25 cellular contexts compared by ENCODE assay signal in the genomic region with DNA sequence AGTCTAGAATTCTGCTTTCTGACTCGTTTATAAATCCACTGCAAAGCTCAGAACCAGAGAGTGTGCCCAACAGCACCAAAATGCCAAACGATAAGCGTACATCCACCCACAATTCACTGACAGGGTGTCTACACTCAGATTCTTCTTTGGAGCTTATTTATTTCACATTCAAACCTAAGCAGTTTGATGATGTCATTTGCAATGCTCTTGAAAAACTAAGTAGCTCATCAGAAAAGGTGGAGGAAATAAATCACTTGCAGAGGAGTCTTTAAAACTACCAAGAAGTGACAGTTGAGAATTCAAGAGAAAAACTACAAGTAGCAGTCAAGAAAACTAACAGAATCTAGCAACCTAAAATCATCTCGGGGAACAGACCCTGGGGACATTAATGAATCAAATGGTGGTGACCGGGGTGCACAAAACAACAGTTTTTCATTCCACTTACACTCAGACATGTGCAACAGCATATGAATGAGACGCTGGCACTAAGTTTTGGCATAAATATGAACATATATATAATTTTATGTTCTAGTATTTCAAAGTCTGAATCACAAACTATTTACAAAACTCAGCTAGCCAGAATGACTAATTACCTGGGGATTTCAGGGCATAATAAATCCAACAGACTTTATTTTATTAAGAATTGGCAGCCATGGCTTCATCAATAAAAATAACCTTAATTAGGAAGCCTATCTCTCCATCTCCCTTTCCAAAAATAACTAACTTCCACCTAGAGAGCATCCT.
DNase-seq lines count a peak whose midpoint lies in the region; ATAC-seq, FAIRE-seq and TF ChIP-seq lines count a peak whose summit lies in the region.
"Had no signal": no experiment of that assay in that cellular context is flagged by ENCODE, and none has a peak within 500 bp of the region (broad histone marks: within the 10 kb centered on the region; RNA-seq: fewer than 3 reads in every experiment).

No MANE protein-coding gene starts in this region.

- H3K4me1 Mint-ChIP-seq in brain, result peaks cover 84% of the 10 kb centered on the region
- no peaks in the 10 kb centered on the region for H3K4me1 Mint-ChIP-seq in CD4-positive, alpha-beta T cell (ENCODE audit: low read depth)
- H3K4me1 Mint-ChIP-seq: activated naive CD4-positive, alpha-beta T cell treated with anti-CD3 and anti-CD28 coated beads, Interleukin-2, amount 50 U/mL, for 24 hours; stimulated activated naive CD8-positive, alpha-beta T cell treated with anti-CD3 and anti-CD28 coated beads, Interleukin-15, amount 100 ng/mL, for 72 hours had no signal

- H3K9me3 ChIP-seq in keratinocyte (ENCODE audit: control insufficient read depth, low read depth, low read length) (no peaks in the 10 kb centered on the region), stomach smooth muscle (ENCODE audit: control insufficient read depth in 2 of 2, low read length in 2 of 2) (no peaks in the 10 kb centered on the region)
- H3K9me3 ChIP-seq in CD4-positive, alpha-beta T cell (ENCODE audit: control insufficient read depth, low read length), result no peaks in the 10 kb centered on the region
- H3K9me3 ChIP-seq: SJSA1, tibial artery had no signal

- dilution Hi-C loops in keratinocyte (cut with MboI; ENCODE audit: extremely low pct_ligation_motif_present, low sequenced_read_pairs), result no loop called here

- intact Hi-C loops in CD4-positive, alpha-beta T cell (cut with DNase I, micrococcal nuclease), result no loop called here

- CTCF ChIA-PET in HEK293T (lab: Yijun Ruan, JAX), result no interaction called here
- CTCF ChIA-PET in CD4-positive, alpha-beta T cell (lab: Charles Lee), result no interaction called here

- TF ChIP-seq CTCF in brain (conservative IDR thresholded peaks at IDR 0.05), result no peak
- no peak for TF ChIP-seq CTCF in keratinocyte (optimal IDR thresholded peaks at IDR 0.05 in 1 of 3, IDR thresholded peaks at IDR 0.05 in 1 of 3, conservative IDR thresholded peaks at IDR 0.05 in 1 of 3; ENCODE audit: extremely low read depth in 1 of 3, insufficient read depth in 2 of 3, low read length in 3 of 3)
- no peak for TF ChIP-seq CTCF in CD4-positive, alpha-beta T cell (IDR thresholded peaks at IDR 0.05)

- ATAC-seq in CD4-positive, alpha-beta T cell (ENCODE audit: poor library complexity), result no peak
- ATAC-seq: effector memory CD8-positive, alpha-beta T cell; left colon; stimulated activated naive CD8-positive, alpha-beta T cell treated with anti-CD3 and anti-CD28 coated beads, Interleukin-15, amount 100 ng/mL, for 72 hours had no signal

- H3K36me3 ChIP-seq in keratinocyte (ENCODE audit: control insufficient read depth in 2 of 2, extremely low read depth in 1 of 2, insufficient read depth in 2 of 2, low read length in 2 of 2), result no peaks in the 10 kb centered on the region
- peaks cover 0 to 2% of the 10 kb centered on the region in 2 donors for H3K36me3 ChIP-seq in stomach smooth muscle (ENCODE audit: control insufficient read depth in 2 of 2, insufficient read depth in 2 of 2, low read length in 2 of 2)
- H3K36me3 ChIP-seq: SJSA1, WERI-Rb-1 had no signal

- H2AFZ ChIP-seq in keratinocyte (ENCODE audit: control insufficient read depth, low read length), result no peak overlapping the region

- no peaks in the 10 kb centered on the region for H3K27me3 ChIP-seq in keratinocyte (ENCODE audit: control insufficient read depth, extremely low read depth, insufficient read depth, low read length)
- H3K27me3 ChIP-seq in stomach smooth muscle (ENCODE audit: control insufficient read depth in 1 of 2, insufficient read depth in 2 of 2, low read length in 2 of 2), result no peaks in the 10 kb centered on the region
- H3K27me3 ChIP-seq in CD4-positive, alpha-beta T cell (ENCODE audit: control insufficient read depth, insufficient read depth, low read length), result no peaks in the 10 kb centered on the region
- H3K27me3 ChIP-seq: SJSA1, tibial artery had no signal

- DNase-seq in HEK293T (ENCODE audit: extremely low spot score), result no peak
- no peak for DNase-seq in keratinocyte (ENCODE audit: low read depth, low spot score)
- DNase-seq in COR-L47 (lab: John Stamatoyannopoulos, UW), result no peak
- no peak for DNase-seq in CD4-positive, alpha-beta T cell
- DNase-seq in NCI-H2107 treated with DMSO at 0.1 percent for 48 hours (lab: John Stamatoyannopoulos, UW; ENCODE audit: unreplicated experiment), result no peak
- DNase-seq: activated CD4-positive, alpha-beta T cell treated with anti-CD3 and anti-CD28 coated beads for 4 hours; Calu3; DMS79 treated with DMSO at 0.1 percent for 48 hours; effector memory CD8-positive, alpha-beta T cell; GDM1; HCEC 1CT; Kasumi-1; left colon; NCI-H1417 treated with DMSO at 0.1 percent for 48 hours; NCI-H226; stimulated activated naive CD8-positive, alpha-beta T cell treated with anti-CD3 and anti-CD28 coated beads, Interleukin-15, amount 100 ng/mL, for 72 hours; tibial artery; WERI-Rb-1 had no signal

- H4K20me1 ChIP-seq in keratinocyte (ENCODE audit: control insufficient read depth, extremely low read depth, insufficient read depth, low read length), result no peaks in the 10 kb centered on the region

- peaks cover 0 to 4% (median 0%) of the 10 kb centered on the region in 5 experiments for H3K9me3 Mint-ChIP-seq in brain
- no peaks in the 10 kb centered on the region for H3K9me3 Mint-ChIP-seq in CD4-positive, alpha-beta T cell
- H3K9me3 Mint-ChIP-seq: activated naive CD4-positive, alpha-beta T cell treated with anti-CD3 and anti-CD28 coated beads, Interleukin-2, amount 50 U/mL, for 24 hours; effector memory CD8-positive, alpha-beta T cell; stimulated activated naive CD8-positive, alpha-beta T cell treated with anti-CD3 and anti-CD28 coated beads, Interleukin-15, amount 100 ng/mL, for 72 hours had no signal

- H3K9me1 ChIP-seq in keratinocyte (ENCODE audit: control insufficient read depth, extremely low read depth, insufficient read depth, low read length), result no peaks in the 10 kb centered on the region

- H3K4me3 Mint-ChIP-seq in brain, result peak overlapping the region in 2 of 5 experiments; percentile 3 to 29
- H3K4me3 Mint-ChIP-seq in CD4-positive, alpha-beta T cell, result no peak overlapping the region
- H3K4me3 Mint-ChIP-seq: activated naive CD4-positive, alpha-beta T cell treated with anti-CD3 and anti-CD28 coated beads, Interleukin-2, amount 50 U/mL, for 24 hours; CD14-positive monocyte; effector memory CD8-positive, alpha-beta T cell; stimulated activated naive CD8-positive, alpha-beta T cell treated with anti-CD3 and anti-CD28 coated beads, Interleukin-15, amount 100 ng/mL, for 72 hours had no signal

- peaks cover 18% of the 10 kb centered on the region for H3K4me1 ChIP-seq in keratinocyte (ENCODE audit: control insufficient read depth, extremely low read depth, insufficient read depth, low read length)
- H3K4me1 ChIP-seq in stomach smooth muscle (ENCODE audit: control insufficient read depth, insufficient read depth, low read length), result peaks cover 27% of the 10 kb centered on the region
- H3K4me1 ChIP-seq: tibial artery had no signal

- no peak overlapping the region for H3K4me2 ChIP-seq in keratinocyte (ENCODE audit: control insufficient read depth, extremely low read depth, insufficient read depth, low read depth, low read length)

- H3K36me3 Mint-ChIP-seq in brain, result peaks cover 39% of the 10 kb centered on the region
- H3K36me3 Mint-ChIP-seq in CD4-positive, alpha-beta T cell (ENCODE audit: low read depth), result no peaks in the 10 kb centered on the region

- H3K4me3 ChIP-seq in keratinocyte (ENCODE audit: control insufficient read depth in 2 of 3, extremely low read depth in 1 of 3, insufficient read depth in 2 of 3, low read depth in 1 of 3, low read length in 3 of 3) (no peak overlapping the region), stomach smooth muscle (ENCODE audit: low read length in 2 of 2) (peak overlapping the region; percentile 22 to 28)
- H3K4me3 ChIP-seq: coronary artery, SJSA1, tibial artery had no signal

- no peaks in the 10 kb centered on the region for H3K27me3 Mint-ChIP-seq in brain
- H3K27me3 Mint-ChIP-seq in CD4-positive, alpha-beta T cell, result no peaks in the 10 kb centered on the region

- H3K9ac ChIP-seq in keratinocyte (ENCODE audit: control insufficient read depth, extremely low read depth, insufficient read depth, low read length) (no peak overlapping the region), stomach smooth muscle (ENCODE audit: low read length in 2 of 2) (peak overlapping the region in 1 of 2 donors; percentile 5)

- peak overlapping the region; percentile 12 to 82 (median 57) for H3K27ac Mint-ChIP-seq in brain
- H3K27ac Mint-ChIP-seq in CD4-positive, alpha-beta T cell, result no peak overlapping the region
- H3K27ac Mint-ChIP-seq: activated naive CD4-positive, alpha-beta T cell treated with anti-CD3 and anti-CD28 coated beads, Interleukin-2, amount 50 U/mL, for 24 hours; effector memory CD8-positive, alpha-beta T cell had no signal

- peak overlapping the region; percentile 13 for H3K27ac ChIP-seq in keratinocyte (ENCODE audit: control insufficient read depth, insufficient read depth, low read length)
- no peak overlapping the region for H3K27ac ChIP-seq in stomach smooth muscle (ENCODE audit: low read length)
- H3K27ac ChIP-seq in CD4-positive, alpha-beta T cell (ENCODE audit: low read depth, low read length), result no peak overlapping the region
- H3K27ac ChIP-seq: coronary artery, SJSA1, tibial artery, WERI-Rb-1 had no signal

- H3K79me2 ChIP-seq in keratinocyte (ENCODE audit: control insufficient read depth, insufficient read depth, low read length), result no peaks in the 10 kb centered on the region

- no peak for FAIRE-seq in keratinocyte (lab: Jason Lieb, UNC)
- FAIRE-seq: frontal cortex had no signal

- POLR2A ChIA-PET in HEK293T (lab: Yijun Ruan, JAX), result no interaction called here
- POLR2A ChIA-PET in CD4-positive, alpha-beta T cell (lab: Charles Lee), result no interaction called here

TF ChIP-seq in HEK293T, 16 proteins besides CTCF, POLR2A, EP300 and RAD21:
- TF ChIP-seq PKNOX1 (IDR thresholded peaks at IDR 0.05), result peak; percentile 48; the same call in 1 of the 2 replicates
- no peak for TF ChIP-seq LEF1 (IDR thresholded peaks at IDR 0.05; ENCODE audit: borderline replicate concordance)

Comparison
In these comparisons a context has a peak if more than half of its experiments do, and no peak if none do; other contexts are left out.
1. H3K4me3 ChIP-seq: peak in stomach smooth muscle (2 of 2); none in keratinocyte (0 of 3).